Comparison of ENCODE assay signal across 1 cellular context in the genomic region with DNA sequence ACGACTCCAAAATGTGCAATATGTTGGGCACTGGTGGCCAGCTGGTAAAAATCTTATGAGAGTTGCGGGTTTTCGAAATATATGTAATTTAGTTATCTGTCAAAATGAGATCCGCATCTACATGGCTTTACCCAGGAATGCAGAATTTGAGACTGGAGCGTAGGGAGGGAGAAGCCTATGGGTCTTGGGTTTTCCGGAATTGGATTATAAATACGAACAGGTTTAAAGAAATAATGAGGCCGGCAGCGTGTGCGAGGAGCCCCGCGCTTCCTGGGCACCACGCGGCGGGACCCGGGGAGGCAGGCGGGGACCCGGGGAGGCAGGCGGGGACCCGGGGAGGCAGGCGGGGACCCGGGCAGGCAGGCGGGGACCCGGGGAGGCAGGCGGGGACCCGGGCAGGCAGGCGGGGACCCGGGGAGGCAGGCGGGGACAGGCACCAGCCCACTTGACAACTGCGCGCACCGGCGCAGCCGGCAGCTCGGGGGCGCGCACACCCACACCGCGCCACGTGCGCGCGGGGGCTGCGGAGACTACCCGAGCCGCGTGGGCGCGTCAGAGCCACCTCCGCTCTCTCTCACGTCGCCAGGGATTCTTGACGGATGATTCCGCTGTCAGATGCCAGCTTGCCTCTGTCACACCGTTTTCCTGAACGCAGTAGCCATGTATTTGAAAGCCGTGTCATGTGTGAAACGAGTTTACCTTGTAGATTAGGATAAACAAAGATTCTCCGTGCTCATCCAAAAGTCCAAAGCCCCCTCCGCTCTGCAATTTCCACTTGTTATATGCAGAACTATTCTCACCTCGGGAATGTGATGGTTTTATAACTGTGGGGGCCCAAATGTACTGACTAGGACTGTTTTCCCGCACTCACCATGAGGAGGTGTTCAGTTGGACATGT.
TF ChIP-seq lines count a peak whose summit lies in the region.

No MANE protein-coding gene starts in this region.

TF ChIP-seq in K562, 482 proteins besides CTCF, POLR2A, EP300 and RAD21 (continued from another document and continues in another):
- TF ChIP-seq, protein P1, sequence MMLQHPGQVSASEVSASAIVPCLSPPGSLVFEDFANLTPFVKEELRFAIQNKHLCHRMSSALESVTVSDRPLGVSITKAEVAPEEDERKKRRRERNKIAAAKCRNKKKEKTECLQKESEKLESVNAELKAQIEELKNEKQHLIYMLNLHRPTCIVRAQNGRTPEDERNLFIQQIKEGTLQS (IDR thresholded peaks at IDR 0.05), result no peak
- TF ChIP-seq, protein P1 (CRISPR knock-in tag; conservative IDR thresholded peaks at IDR 0.05), result no peak
- TF ChIP-seq SRSF9 (IDR thresholded peaks at IDR 0.05; ENCODE audit: borderline replicate concordance, low read depth, low read length), result no peak
- TF ChIP-seq ZNF780A (CRISPR knock-in tag; IDR thresholded peaks at IDR 0.05), result no peak
- no peak; the same call in 1 of the 2 replicates for TF ChIP-seq FOXK1 (CRISPR knock-in tag; IDR thresholded peaks at IDR 0.05; ENCODE audit: borderline replicate concordance)
- no peak for TF ChIP-seq ZC3H11A (IDR thresholded peaks at IDR 0.05; ENCODE audit: low read depth, low read length)
- TF ChIP-seq EGR1 (conservative IDR thresholded peaks at IDR 0.05), result peak; percentile 98
- TF ChIP-seq CHD2 (IDR thresholded peaks at IDR 0.05; ENCODE audit: low read depth, low read length), result no peak
- TF ChIP-seq, protein P2, sequence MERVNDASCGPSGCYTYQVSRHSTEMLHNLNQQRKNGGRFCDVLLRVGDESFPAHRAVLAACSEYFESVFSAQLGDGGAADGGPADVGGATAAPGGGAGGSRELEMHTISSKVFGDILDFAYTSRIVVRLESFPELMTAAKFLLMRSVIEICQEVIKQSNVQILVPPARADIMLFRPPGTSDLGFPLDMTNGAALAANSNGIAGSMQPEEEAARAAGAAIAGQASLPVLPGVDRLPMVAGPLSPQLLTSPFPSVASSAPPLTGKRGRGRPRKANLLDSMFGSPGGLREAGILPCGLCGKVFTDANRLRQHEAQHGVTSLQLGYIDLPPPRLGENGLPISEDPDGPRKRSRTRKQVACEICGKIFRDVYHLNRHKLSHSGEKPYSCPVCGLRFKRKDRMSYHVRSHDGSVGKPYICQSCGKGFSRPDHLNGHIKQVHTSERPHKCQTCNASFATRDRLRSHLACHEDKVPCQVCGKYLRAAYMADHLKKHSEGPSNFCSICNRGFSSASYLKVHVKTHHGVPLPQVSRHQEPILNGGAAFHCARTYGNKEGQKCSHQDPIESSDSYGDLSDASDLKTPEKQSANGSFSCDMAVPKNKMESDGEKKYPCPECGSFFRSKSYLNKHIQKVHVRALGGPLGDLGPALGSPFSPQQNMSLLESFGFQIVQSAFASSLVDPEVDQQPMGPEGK (CRISPR knock-in tag; IDR thresholded peaks at IDR 0.05; ENCODE audit: borderline replicate concordance), result no peak
- peak in 1 of 2 experiments; percentile 76; a peak in 2 of 4 replicates for TF ChIP-seq HDAC1 (IDR thresholded peaks at IDR 0.05)
- no peak for TF ChIP-seq ETV5 (CRISPR knock-in tag; IDR thresholded peaks at IDR 0.05; ENCODE audit: low read depth)
- TF ChIP-seq EHMT2 (IDR thresholded peaks at IDR 0.05), result no peak
- peak; percentile 72 for TF ChIP-seq ZNF224 (CRISPR knock-in tag; IDR thresholded peaks at IDR 0.05)
- no peak for TF ChIP-seq ARID2 (IDR thresholded peaks at IDR 0.05)
- TF ChIP-seq ZNF354B (CRISPR knock-in tag; IDR thresholded peaks at IDR 0.05), result no peak
- peak; percentile 37; the same call in 1 of the 2 replicates for TF ChIP-seq GABPB1 (CRISPR knock-in tag; IDR thresholded peaks at IDR 0.05)
- TF ChIP-seq TOE1 (IDR thresholded peaks at IDR 0.05; ENCODE audit: borderline replicate concordance), result no peak
- TF ChIP-seq TOE1 (CRISPR knock-in tag; IDR thresholded peaks at IDR 0.05; ENCODE audit: borderline replicate concordance, low read depth), result no peak
- TF ChIP-seq, protein P3, sequence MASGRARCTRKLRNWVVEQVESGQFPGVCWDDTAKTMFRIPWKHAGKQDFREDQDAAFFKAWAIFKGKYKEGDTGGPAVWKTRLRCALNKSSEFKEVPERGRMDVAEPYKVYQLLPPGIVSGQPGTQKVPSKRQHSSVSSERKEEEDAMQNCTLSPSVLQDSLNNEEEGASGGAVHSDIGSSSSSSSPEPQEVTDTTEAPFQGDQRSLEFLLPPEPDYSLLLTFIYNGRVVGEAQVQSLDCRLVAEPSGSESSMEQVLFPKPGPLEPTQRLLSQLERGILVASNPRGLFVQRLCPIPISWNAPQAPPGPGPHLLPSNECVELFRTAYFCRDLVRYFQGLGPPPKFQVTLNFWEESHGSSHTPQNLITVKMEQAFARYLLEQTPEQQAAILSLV (tag; IDR thresholded peaks at IDR 0.05), result no peak
- TF ChIP-seq CBX2 (IDR thresholded peaks at IDR 0.05; ENCODE audit: insufficient read depth, low read length, poor library complexity, severe bottlenecking), result no peak
- TF ChIP-seq MYBL2 (IDR thresholded peaks at IDR 0.05; ENCODE audit: low read depth), result no peak
- no peak for TF ChIP-seq MYBL2 (CRISPR knock-in tag; IDR thresholded peaks at IDR 0.05; ENCODE audit: borderline replicate concordance)
- no peak for TF ChIP-seq FOXM1 (IDR thresholded peaks at IDR 0.05; ENCODE audit: low read depth)
- TF ChIP-seq FOXM1 (CRISPR knock-in tag; IDR thresholded peaks at IDR 0.05; ENCODE audit: low read depth), result 0 out of 2 replicates have a peak, but pooled peaks have one; percentile 55
- TF ChIP-seq FOXJ2 (tag; IDR thresholded peaks at IDR 0.05), result no peak
- TF ChIP-seq ELF1 (tag; IDR thresholded peaks at IDR 0.05), result no peak
- no peak for TF ChIP-seq RFX7 (CRISPR knock-in tag; IDR thresholded peaks at IDR 0.05)
- TF ChIP-seq DIDO1 (tag; IDR thresholded peaks at IDR 0.05; ENCODE audit: low read depth), result no peak
- TF ChIP-seq, protein P4, sequence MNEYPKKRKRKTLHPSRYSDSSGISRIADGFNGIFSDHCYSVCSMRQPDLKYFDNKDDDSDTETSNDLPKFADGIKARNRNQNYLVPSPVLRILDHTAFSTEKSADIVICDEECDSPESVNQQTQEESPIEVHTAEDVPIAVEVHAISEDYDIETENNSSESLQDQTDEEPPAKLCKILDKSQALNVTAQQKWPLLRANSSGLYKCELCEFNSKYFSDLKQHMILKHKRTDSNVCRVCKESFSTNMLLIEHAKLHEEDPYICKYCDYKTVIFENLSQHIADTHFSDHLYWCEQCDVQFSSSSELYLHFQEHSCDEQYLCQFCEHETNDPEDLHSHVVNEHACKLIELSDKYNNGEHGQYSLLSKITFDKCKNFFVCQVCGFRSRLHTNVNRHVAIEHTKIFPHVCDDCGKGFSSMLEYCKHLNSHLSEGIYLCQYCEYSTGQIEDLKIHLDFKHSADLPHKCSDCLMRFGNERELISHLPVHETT (CRISPR knock-in tag; conservative IDR thresholded peaks at IDR 0.05 in 1 of 2, IDR thresholded peaks at IDR 0.05 in 1 of 2), result peak in 1 of 2 experiments; percentile 52; a peak in 1 of 4 replicates
- TF ChIP-seq, protein P5, sequence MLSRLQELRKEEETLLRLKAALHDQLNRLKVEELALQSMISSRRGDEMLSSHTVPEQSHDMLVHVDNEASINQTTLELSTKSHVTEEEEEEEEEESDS (CRISPR knock-in tag; IDR thresholded peaks at IDR 0.05), result no peak
- TF ChIP-seq SMARCA4 (IDR thresholded peaks at IDR 0.05), result no peak
- TF ChIP-seq ZNF589 (CRISPR knock-in tag; IDR thresholded peaks at IDR 0.05; ENCODE audit: low read depth), result no peak
- TF ChIP-seq, protein P6, sequence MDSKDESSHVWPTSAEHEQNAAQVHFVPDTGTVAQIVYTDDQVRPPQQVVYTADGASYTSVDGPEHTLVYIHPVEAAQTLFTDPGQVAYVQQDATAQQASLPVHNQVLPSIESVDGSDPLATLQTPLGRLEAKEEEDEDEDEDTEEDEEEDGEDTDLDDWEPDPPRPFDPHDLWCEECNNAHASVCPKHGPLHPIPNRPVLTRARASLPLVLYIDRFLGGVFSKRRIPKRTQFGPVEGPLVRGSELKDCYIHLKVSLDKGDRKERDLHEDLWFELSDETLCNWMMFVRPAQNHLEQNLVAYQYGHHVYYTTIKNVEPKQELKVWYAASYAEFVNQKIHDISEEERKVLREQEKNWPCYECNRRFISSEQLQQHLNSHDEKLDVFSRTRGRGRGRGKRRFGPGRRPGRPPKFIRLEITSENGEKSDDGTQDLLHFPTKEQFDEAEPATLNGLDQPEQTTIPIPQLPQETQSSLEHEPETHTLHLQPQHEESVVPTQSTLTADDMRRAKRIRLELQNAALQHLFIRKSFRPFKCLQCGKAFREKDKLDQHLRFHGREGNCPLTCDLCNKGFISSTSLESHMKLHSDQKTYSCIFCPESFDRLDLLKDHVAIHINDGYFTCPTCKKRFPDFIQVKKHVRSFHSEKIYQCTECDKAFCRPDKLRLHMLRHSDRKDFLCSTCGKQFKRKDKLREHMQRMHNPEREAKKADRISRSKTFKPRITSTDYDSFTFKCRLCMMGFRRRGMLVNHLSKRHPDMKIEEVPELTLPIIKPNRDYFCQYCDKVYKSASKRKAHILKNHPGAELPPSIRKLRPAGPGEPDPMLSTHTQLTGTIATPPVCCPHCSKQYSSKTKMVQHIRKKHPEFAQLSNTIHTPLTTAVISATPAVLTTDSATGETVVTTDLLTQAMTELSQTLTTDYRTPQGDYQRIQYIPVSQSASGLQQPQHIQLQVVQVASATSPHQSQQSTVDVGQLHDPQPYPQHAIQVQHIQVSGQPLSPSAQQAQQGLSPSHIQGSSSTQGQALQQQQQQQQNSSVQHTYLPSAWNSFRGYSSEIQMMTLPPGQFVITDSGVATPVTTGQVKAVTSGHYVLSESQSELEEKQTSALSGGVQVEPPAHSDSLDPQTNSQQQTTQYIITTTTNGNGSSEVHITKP (IDR thresholded peaks at IDR 0.05; ENCODE audit: partially characterized antibody), result no peak
- no peak for TF ChIP-seq MCM2 (IDR thresholded peaks at IDR 0.05; ENCODE audit: low read depth)
- TF ChIP-seq ASH1L (IDR thresholded peaks at IDR 0.05; ENCODE audit: borderline replicate concordance, low read depth, partially characterized antibody), result no peak
- no peak for TF ChIP-seq MTA2 (IDR thresholded peaks at IDR 0.05; ENCODE audit: low read depth)
- no peak for TF ChIP-seq ZKSCAN3 (CRISPR knock-in tag; IDR thresholded peaks at IDR 0.05)
- TF ChIP-seq RFX1 (IDR thresholded peaks at IDR 0.05), result no peak
- no peak for TF ChIP-seq NCOA2 (IDR thresholded peaks at IDR 0.05; ENCODE audit: partially characterized antibody in 2 of 2)
- TF ChIP-seq ZNF699 (CRISPR knock-in tag; IDR thresholded peaks at IDR 0.05; ENCODE audit: insufficient replicate concordance), result no peak
- no peak for TF ChIP-seq STAT5A (IDR thresholded peaks at IDR 0.05; ENCODE audit: borderline replicate concordance, low read length)
- no peak for TF ChIP-seq PML (IDR thresholded peaks at IDR 0.05; ENCODE audit: low read length)
- TF ChIP-seq, protein P7, sequence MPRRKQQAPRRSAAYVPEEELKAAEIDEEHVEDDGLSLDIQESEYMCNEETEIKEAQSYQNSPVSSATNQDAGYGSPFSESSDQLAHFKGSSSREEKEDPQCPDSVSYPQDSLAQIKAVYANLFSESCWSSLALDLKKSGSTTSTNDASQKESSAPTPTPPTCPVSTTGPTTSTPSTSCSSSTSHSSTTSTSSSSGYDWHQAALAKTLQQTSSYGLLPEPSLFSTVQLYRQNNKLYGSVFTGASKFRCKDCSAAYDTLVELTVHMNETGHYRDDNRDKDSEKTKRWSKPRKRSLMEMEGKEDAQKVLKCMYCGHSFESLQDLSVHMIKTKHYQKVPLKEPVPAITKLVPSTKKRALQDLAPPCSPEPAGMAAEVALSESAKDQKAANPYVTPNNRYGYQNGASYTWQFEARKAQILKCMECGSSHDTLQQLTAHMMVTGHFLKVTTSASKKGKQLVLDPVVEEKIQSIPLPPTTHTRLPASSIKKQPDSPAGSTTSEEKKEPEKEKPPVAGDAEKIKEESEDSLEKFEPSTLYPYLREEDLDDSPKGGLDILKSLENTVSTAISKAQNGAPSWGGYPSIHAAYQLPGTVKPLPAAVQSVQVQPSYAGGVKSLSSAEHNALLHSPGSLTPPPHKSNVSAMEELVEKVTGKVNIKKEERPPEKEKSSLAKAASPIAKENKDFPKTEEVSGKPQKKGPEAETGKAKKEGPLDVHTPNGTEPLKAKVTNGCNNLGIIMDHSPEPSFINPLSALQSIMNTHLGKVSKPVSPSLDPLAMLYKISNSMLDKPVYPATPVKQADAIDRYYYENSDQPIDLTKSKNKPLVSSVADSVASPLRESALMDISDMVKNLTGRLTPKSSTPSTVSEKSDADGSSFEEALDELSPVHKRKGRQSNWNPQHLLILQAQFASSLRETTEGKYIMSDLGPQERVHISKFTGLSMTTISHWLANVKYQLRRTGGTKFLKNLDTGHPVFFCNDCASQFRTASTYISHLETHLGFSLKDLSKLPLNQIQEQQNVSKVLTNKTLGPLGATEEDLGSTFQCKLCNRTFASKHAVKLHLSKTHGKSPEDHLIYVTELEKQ (CRISPR knock-in tag; IDR thresholded peaks at IDR 0.05), result no peak
- TF ChIP-seq STAT5B (CRISPR knock-in tag; IDR thresholded peaks at IDR 0.05), result no peak
- TF ChIP-seq NR2C2 (CRISPR knock-in tag; IDR thresholded peaks at IDR 0.05), result peak; percentile 58; the same call in 1 of the 2 replicates
- TF ChIP-seq NR2C2 (tag; IDR thresholded peaks at IDR 0.05), result no peak
- TF ChIP-seq CXXC5 (CRISPR knock-in tag; IDR thresholded peaks at IDR 0.05), result peak; percentile 90
- no peak for TF ChIP-seq SMAD1 (IDR thresholded peaks at IDR 0.05; ENCODE audit: low read depth, low read length, partially characterized antibody)
- TF ChIP-seq CTBP1 (IDR thresholded peaks at IDR 0.05; ENCODE audit: borderline replicate concordance), result peak; percentile 71
- no peak for TF ChIP-seq KLF10 (CRISPR knock-in tag; IDR thresholded peaks at IDR 0.05)
- TF ChIP-seq, protein P8, sequence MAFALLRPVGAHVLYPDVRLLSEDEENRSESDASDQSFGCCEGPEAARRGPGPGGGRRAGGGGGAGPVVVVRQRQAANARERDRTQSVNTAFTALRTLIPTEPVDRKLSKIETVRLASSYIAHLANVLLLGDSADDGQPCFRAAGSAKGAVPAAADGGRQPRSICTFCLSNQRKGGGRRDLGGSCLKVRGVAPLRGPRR (CRISPR knock-in tag; IDR thresholded peaks at IDR 0.05), result no peak
- TF ChIP-seq SRF (CRISPR knock-in tag; IDR thresholded peaks at IDR 0.05), result no peak
- TF ChIP-seq, protein P9, sequence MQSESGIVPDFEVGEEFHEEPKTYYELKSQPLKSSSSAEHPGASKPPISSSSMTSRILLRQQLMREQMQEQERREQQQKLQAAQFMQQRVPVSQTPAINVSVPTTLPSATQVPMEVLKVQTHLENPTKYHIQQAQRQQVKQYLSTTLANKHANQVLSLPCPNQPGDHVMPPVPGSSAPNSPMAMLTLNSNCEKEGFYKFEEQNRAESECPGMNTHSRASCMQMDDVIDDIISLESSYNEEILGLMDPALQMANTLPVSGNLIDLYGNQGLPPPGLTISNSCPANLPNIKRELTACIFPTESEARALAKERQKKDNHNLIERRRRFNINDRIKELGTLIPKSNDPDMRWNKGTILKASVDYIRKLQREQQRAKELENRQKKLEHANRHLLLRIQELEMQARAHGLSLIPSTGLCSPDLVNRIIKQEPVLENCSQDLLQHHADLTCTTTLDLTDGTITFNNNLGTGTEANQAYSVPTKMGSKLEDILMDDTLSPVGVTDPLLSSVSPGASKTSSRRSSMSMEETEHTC (IDR thresholded peaks at IDR 0.05), result peak; percentile 33; the same call in 1 of the 2 replicates
- TF ChIP-seq NFYB (IDR thresholded peaks at IDR 0.05; ENCODE audit: extremely low read depth, insufficient read length), result no peak
- TF ChIP-seq TEAD1 (CRISPR knock-in tag; IDR thresholded peaks at IDR 0.05), result peak in 1 of 2 experiments; percentile 89; a peak in 2 of 4 replicates
- TF ChIP-seq PHF20 (IDR thresholded peaks at IDR 0.05; ENCODE audit: partially characterized antibody), result no peak
- TF ChIP-seq TFAM (CRISPR knock-in tag; conservative IDR thresholded peaks at IDR 0.05), result no peak
